Comparison of ENCODE assay signal across 20 cellular contexts in the genomic region with DNA sequence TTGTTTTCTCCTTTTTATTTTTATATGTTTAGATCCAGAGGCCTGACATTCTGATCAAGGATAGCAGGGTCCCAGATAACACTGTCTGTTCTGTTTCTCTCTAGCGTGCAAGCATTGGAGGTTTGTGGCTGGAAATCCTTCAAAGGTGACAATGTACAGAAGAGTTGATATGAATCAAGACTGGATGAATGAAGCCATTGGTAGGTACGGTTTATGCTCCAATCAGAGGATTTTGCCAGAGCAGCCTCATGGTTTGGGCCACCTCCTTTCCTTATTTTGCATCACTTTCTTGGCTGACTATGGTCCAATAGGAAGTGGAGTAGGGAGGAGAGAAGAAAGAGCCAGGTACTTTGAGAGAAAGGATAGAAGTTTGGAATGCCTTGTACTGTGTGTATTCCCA.
"Had no signal": no experiment of that assay in that cellular context is flagged by ENCODE, and none has a peak within 500 bp of the region (broad histone marks: within the 10 kb centered on the region; RNA-seq: fewer than 3 reads in every experiment).

No MANE protein-coding gene starts in this region.

- H3K9me3 Mint-ChIP-seq: activated CD4-positive, alpha-beta T cell treated with anti-CD3 and anti-CD28 coated beads, Interleukin-2, amount 10 ng/mL, durations not matched to agents 7 days and 5 days; activated naive CD8-positive, alpha-beta T cell treated with anti-CD3 and anti-CD28 coated beads, Interleukin-2, amount 10 ng/mL, durations not matched to agents 7 days and 5 days; activated T-cell treated with anti-CD3 and anti-CD28 coated beads, Interleukin-2, amount 50 U/mL, for 24 hours; activated T-helper 2 cell treated with anti-CD3 and anti-CD28 coated beads, Interferon-gamma antibody, Interleukin-2, Interleukin-4, amounts not matched to agents 10 μg/mL and 5 μg/mL and 100 μg/mL, durations not matched to agents 14 hours and 24 hours and 36 hours; T-helper 1 cell treated with Interleukin-12 subunit alpha and Interleukin-12 subunit beta and Interleukin-4 antibody, amounts not matched to agents 30 μg/mL and 1 μg/mL, for 36 hours had no signal

- H3K9me3 ChIP-seq: left lung, thyroid gland had no signal

- H3K36me3 ChIP-seq: left lung, thyroid gland had no signal

- FAIRE-seq: kidney had no signal

- H3K4me3 Mint-ChIP-seq: activated CD4-positive, alpha-beta T cell treated with anti-CD3 and anti-CD28 coated beads, Interleukin-2, amount 10 ng/mL, durations not matched to agents 7 days and 5 days; activated CD8-positive, alpha-beta T cell treated with anti-CD3 and anti-CD28 coated beads, Interleukin-2, amount 10 ng/mL, durations not matched to agents 7 days and 5 days; activated naive CD8-positive, alpha-beta T cell treated with anti-CD3 and anti-CD28 coated beads, Interleukin-2, amount 10 ng/mL, durations not matched to agents 7 days and 5 days; activated T-cell treated with anti-CD3 and anti-CD28 coated beads, Interleukin-2, amount 50 U/mL, for 24 hours; T-helper 1 cell treated with Interleukin-12 subunit alpha and Interleukin-12 subunit beta and Interleukin-4 antibody, amounts not matched to agents 30 μg/mL and 1 μg/mL, for 36 hours had no signal

- DNase-seq: activated CD4-positive, alpha-beta T cell treated with anti-CD3 and anti-CD28 coated beads, Interleukin-2, amount 10 ng/mL, durations not matched to agents 7 days and 5 days; activated CD8-positive, alpha-beta T cell treated with anti-CD3 and anti-CD28 coated beads, Interleukin-2, amount 10 ng/mL, durations not matched to agents 7 days and 5 days; activated naive CD4-positive, alpha-beta T cell treated with Interleukin-2 at 50 U/mL for 16 hours; activated naive CD8-positive, alpha-beta T cell treated with anti-CD3 and anti-CD28 coated beads, Interleukin-2, amount 10 ng/mL, durations not matched to agents 7 days and 5 days; activated T-cell treated with anti-CD3 and anti-CD28 coated beads, Interleukin-2, amount 50 U/mL, for 24 hours; cerebellar nuclear complex; effector memory CD4-positive, alpha-beta T cell; foreskin melanocyte; glutamatergic neuron; kidney; left lung; occipital lobe; right cardiac atrium; stimulated activated CD8-positive, alpha-beta memory T cell treated with anti-CD3 and anti-CD28 coated beads, Interleukin-4, amount 100 ng/mL, for 48 hours; stimulated activated naive CD4-positive, alpha-beta T cell; thyroid gland had no signal

- H3K4me3 ChIP-seq: left lung, thyroid gland had no signal

- H3K4me1 Mint-ChIP-seq: activated CD4-positive, alpha-beta T cell treated with anti-CD3 and anti-CD28 coated beads, Interleukin-2, amount 10 ng/mL, durations not matched to agents 7 days and 5 days; activated naive CD8-positive, alpha-beta T cell treated with anti-CD3 and anti-CD28 coated beads, Interleukin-2, amount 10 ng/mL, durations not matched to agents 7 days and 5 days had no signal

- H3K27ac ChIP-seq: left lung, thyroid gland had no signal

- H3K27me3 Mint-ChIP-seq: activated CD4-positive, alpha-beta T cell treated with anti-CD3 and anti-CD28 coated beads, Interleukin-2, amount 10 ng/mL, durations not matched to agents 7 days and 5 days; activated naive CD8-positive, alpha-beta T cell treated with anti-CD3 and anti-CD28 coated beads, Interleukin-2, amount 10 ng/mL, durations not matched to agents 7 days and 5 days; activated T-cell treated with anti-CD3 and anti-CD28 coated beads, Interleukin-2, amount 50 U/mL, for 24 hours had no signal

- H3K27ac Mint-ChIP-seq: activated CD4-positive, alpha-beta T cell treated with anti-CD3 and anti-CD28 coated beads, Interleukin-2, amount 10 ng/mL, durations not matched to agents 7 days and 5 days; activated CD8-positive, alpha-beta T cell treated with anti-CD3 and anti-CD28 coated beads, Interleukin-2, amount 10 ng/mL, durations not matched to agents 7 days and 5 days; activated naive CD8-positive, alpha-beta T cell treated with anti-CD3 and anti-CD28 coated beads, Interleukin-2, amount 10 ng/mL, durations not matched to agents 7 days and 5 days; activated T-cell treated with anti-CD3 and anti-CD28 coated beads, Interleukin-2, amount 50 U/mL, for 24 hours; activated T-helper 2 cell treated with anti-CD3 and anti-CD28 coated beads, Interferon-gamma antibody, Interleukin-2, Interleukin-4, amounts not matched to agents 10 μg/mL and 5 μg/mL and 100 μg/mL, durations not matched to agents 14 hours and 24 hours and 36 hours; progenitor cell of endocrine pancreas; T-helper 1 cell treated with Interleukin-12 subunit alpha and Interleukin-12 subunit beta and Interleukin-4 antibody, amounts not matched to agents 30 μg/mL and 1 μg/mL, for 36 hours had no signal

- H3K36me3 Mint-ChIP-seq: activated naive CD8-positive, alpha-beta T cell treated with anti-CD3 and anti-CD28 coated beads, Interleukin-2, amount 10 ng/mL, durations not matched to agents 7 days and 5 days had no signal

- ATAC-seq: activated CD4-positive, CD25-positive, alpha-beta regulatory T cell treated with anti-CD3 and anti-CD28 coated beads, Interleukin-2, amount 50 U/mL, for 24 hours; activated CD8-positive, alpha-beta T cell treated with anti-CD3 and anti-CD28 coated beads, Interleukin-2, amount 10 ng/mL, durations not matched to agents 7 days and 5 days; left lung had no signal

- H3K27me3 ChIP-seq: left lung, thyroid gland had no signal
